23 cellular contexts compared by ENCODE assay signal in the genomic region with DNA sequence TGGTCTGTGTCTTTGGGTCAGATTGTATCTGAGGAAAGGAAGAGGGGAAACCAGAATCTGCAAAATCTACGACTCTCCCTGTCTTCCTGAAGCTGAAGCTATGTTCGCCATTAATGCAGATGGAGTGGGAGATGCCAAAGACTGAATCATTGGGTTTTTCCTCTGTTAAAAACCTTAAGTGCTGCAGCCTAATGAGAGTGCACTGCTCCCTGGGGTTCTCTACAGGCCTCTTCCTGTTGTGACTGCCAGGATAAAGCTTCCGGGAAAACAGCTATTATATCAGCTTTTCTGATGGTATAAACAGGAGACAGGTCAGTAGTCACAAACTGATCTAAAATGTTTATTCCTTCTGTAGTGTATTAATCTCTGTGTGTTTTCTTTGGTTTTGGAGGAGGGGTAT. TPM values are rescaled to one million over a fixed set of nuclear protein-coding genes. Genes with fewer than 3 reads are reported as not detected.
DNase-seq lines count a peak whose midpoint lies in the region; ATAC-seq and TF ChIP-seq lines count a peak whose summit lies in the region.
"Had no signal": no experiment of that assay in that cellular context is flagged by ENCODE, and none has a peak within 500 bp of the region (broad histone marks: within the 10 kb centered on the region; RNA-seq: fewer than 3 reads in every experiment).

No MANE protein-coding gene starts in this region.

- H4K5ac ChIP-seq in mesendoderm (ENCODE audit: low read length): no peak overlapping the region

- H2BK120ac ChIP-seq in mesendoderm (ENCODE audit: low read depth, low read length): no peak overlapping the region

- no peak overlapping the region for H2BK5ac ChIP-seq in mesendoderm (ENCODE audit: low read length)

- CTCF ChIA-PET in activated CD8-positive, alpha-beta T cell treated with anti-CD3 and anti-CD28 coated beads, Interleukin-2, amount 10 ng/mL, durations not matched to agents 7 days and 5 days (lab: Charles Lee): interaction anchor here (0.9 to 1.1 kb wide), 2 partner anchors 13 to 38 kb away, joined by 3 to 4 read pairs; no protein-coding TSS in a partner anchor
- CTCF ChIA-PET in activated CD8-positive, alpha-beta T cell treated with anti-CD3 and anti-CD28 coated beads for 36 hours (lab: Charles Lee): interaction anchor here (1.0 to 1.8 kb wide), 3 partner anchors 12 to 36 kb away, joined by 3 to 5 read pairs (median 3); a partner anchor contains a TSS

- intact Hi-C loops in activated CD8-positive, alpha-beta T cell treated with anti-CD3 and anti-CD28 coated beads for 36 hours (cut with micrococcal nuclease): no loop called here
- intact Hi-C loops in uterus (cut with DNase I; ENCODE audit: low total_unique reads) (no loop called here), lower lobe of right lung (cut with DNase I) (no loop called here)

- 87% methylated on average over 3 of the region's 3 CpGs for WGBS in HUES64
- no CpG with 5 or more reads among the region's 3 CpGs for WGBS in mesendoderm (ENCODE audit: extremely low coverage, insufficient coverage, low lambda C conversion rate)

- DNase-seq in activated CD8-positive, alpha-beta T cell treated with anti-CD3 and anti-CD28 coated beads, Interleukin-2, amount 10 ng/mL, durations not matched to agents 7 days and 5 days: no peak
- no peak for DNase-seq in activated CD8-positive, alpha-beta T cell treated with anti-CD3 and anti-CD28 coated beads for 36 hours
- DNase-seq in dermis blood vessel endothelial cell: peak; percentile 75
- peak; percentile 55 for DNase-seq in mesendoderm
- DNase-seq in uterus: no peak
- DNase-seq in stimulated activated CD4-positive, alpha-beta T cell treated with anti-CD3 and anti-CD28 coated beads, Interleukin-12 subunit alpha, Interleukin-12 subunit beta, amount 100 ng/mL, for 4 hours: no peak
- DNase-seq in lower lobe of right lung: no peak
- DNase-seq: activated B cell treated with CpG ODN at 0.5 μM for 24 hours; activated CD4-positive, alpha-beta T cell treated with anti-CD3 and anti-CD28 coated beads, Interleukin-2, amount 50 U/mL, for 48 hours; activated naive CD4-positive, alpha-beta T cell treated with anti-CD3 and anti-CD28 coated beads for 36 hours; activated T-cell treated with anti-CD3 and anti-CD28 coated beads, Interleukin-2, amount 50 U/mL, for 4 hours; DND-41; effector memory CD8-positive, alpha-beta T cell; HFFc6; left cardiac atrium; NCI-H1105; NCI-H2107; NCI-H69; T-helper 9 cell had no signal

- no peak for ATAC-seq in activated CD8-positive, alpha-beta T cell treated with anti-CD3 and anti-CD28 coated beads, Interleukin-2, amount 10 ng/mL, durations not matched to agents 7 days and 5 days
- no peak for ATAC-seq in activated CD8-positive, alpha-beta T cell treated with anti-CD3 and anti-CD28 coated beads for 36 hours
- no peak for ATAC-seq in lower lobe of right lung
- ATAC-seq: activated T-cell treated with anti-CD3 and anti-CD28 coated beads, Interleukin-2, amount 50 U/mL, for 4 hours; effector memory CD8-positive, alpha-beta T cell; left cardiac atrium had no signal

- H3K27me3 Mint-ChIP-seq in activated CD8-positive, alpha-beta T cell treated with anti-CD3 and anti-CD28 coated beads, Interleukin-2, amount 10 ng/mL, durations not matched to agents 7 days and 5 days (ENCODE audit: low read depth): no peaks in the 10 kb centered on the region
- no peaks in the 10 kb centered on the region for H3K27me3 Mint-ChIP-seq in activated CD8-positive, alpha-beta T cell treated with anti-CD3 and anti-CD28 coated beads for 36 hours
- H3K27me3 Mint-ChIP-seq: activated B cell treated with CpG ODN at 0.5 μM for 24 hours; effector memory CD8-positive, alpha-beta T cell had no signal

- no peaks in the 10 kb centered on the region for H3K9me3 Mint-ChIP-seq in activated CD8-positive, alpha-beta T cell treated with anti-CD3 and anti-CD28 coated beads, Interleukin-2, amount 10 ng/mL, durations not matched to agents 7 days and 5 days (ENCODE audit: insufficient read depth)
- H3K9me3 Mint-ChIP-seq in activated CD8-positive, alpha-beta T cell treated with anti-CD3 and anti-CD28 coated beads for 36 hours: no peaks in the 10 kb centered on the region
- H3K9me3 Mint-ChIP-seq: activated B cell treated with CpG ODN at 0.5 μM for 24 hours; activated naive CD4-positive, alpha-beta T cell treated with anti-CD3 and anti-CD28 coated beads for 36 hours; activated T-cell treated with anti-CD3 and anti-CD28 coated beads, Interleukin-2, amount 50 U/mL, for 4 hours; effector memory CD8-positive, alpha-beta T cell; HFFc6 had no signal

- POLR2A ChIA-PET in activated CD8-positive, alpha-beta T cell treated with anti-CD3 and anti-CD28 coated beads, Interleukin-2, amount 10 ng/mL, durations not matched to agents 7 days and 5 days (lab: Charles Lee): interaction anchor here (0.6 to 1.4 kb wide), 3 partner anchors 9 to 210 kb away, joined by 3 read pairs; no protein-coding TSS in a partner anchor
- POLR2A ChIA-PET in activated CD8-positive, alpha-beta T cell treated with anti-CD3 and anti-CD28 coated beads for 36 hours (lab: Charles Lee): interaction anchor here (1.0 kb wide), 1 partner anchor 11 kb away, joined by 3 read pairs; no protein-coding TSS in a partner anchor

- H3K23ac ChIP-seq in mesendoderm (ENCODE audit: low read length): no peak overlapping the region

- H4K8ac ChIP-seq in mesendoderm (ENCODE audit: low read depth, low read length): no peak overlapping the region

- H3K4me1 ChIP-seq in HUES64 (ENCODE audit: insufficient read depth, low read length): no peaks in the 10 kb centered on the region
- H3K4me1 ChIP-seq in mesendoderm (ENCODE audit: control insufficient read depth, low read depth, low read length): no peaks in the 10 kb centered on the region
- no peaks in the 10 kb centered on the region for H3K4me1 ChIP-seq in uterus
- no peaks in the 10 kb centered on the region for H3K4me1 ChIP-seq in lower lobe of right lung

- H3K36me3 ChIP-seq in HUES64 (ENCODE audit: insufficient read depth, low read length): peaks cover 74% of the 10 kb centered on the region
- peaks cover 3% of the 10 kb centered on the region for H3K36me3 ChIP-seq in mesendoderm (ENCODE audit: control insufficient read depth, insufficient read depth, low read length)
- H3K36me3 ChIP-seq in uterus: no peaks in the 10 kb centered on the region
- H3K36me3 ChIP-seq in lower lobe of right lung: peaks cover 44% of the 10 kb centered on the region

- H3K79me1 ChIP-seq in mesendoderm (ENCODE audit: low read length): no peaks in the 10 kb centered on the region

- no peak overlapping the region for H3K18ac ChIP-seq in mesendoderm (ENCODE audit: low read length)

- no peak overlapping the region for H3K4me2 ChIP-seq in mesendoderm (ENCODE audit: low read length)

- no peak overlapping the region for H3K4me3 Mint-ChIP-seq in activated CD8-positive, alpha-beta T cell treated with anti-CD3 and anti-CD28 coated beads, Interleukin-2, amount 10 ng/mL, durations not matched to agents 7 days and 5 days
- H3K4me3 Mint-ChIP-seq in activated CD8-positive, alpha-beta T cell treated with anti-CD3 and anti-CD28 coated beads for 36 hours: no peak overlapping the region
- H3K4me3 Mint-ChIP-seq: activated B cell treated with CpG ODN at 0.5 μM for 24 hours; activated naive CD4-positive, alpha-beta T cell treated with anti-CD3 and anti-CD28 coated beads for 36 hours; activated T-cell treated with anti-CD3 and anti-CD28 coated beads, Interleukin-2, amount 50 U/mL, for 4 hours; effector memory CD8-positive, alpha-beta T cell; HFFc6 had no signal

- no peak overlapping the region for H2AK5ac ChIP-seq in mesendoderm (ENCODE audit: low read length)

- no peaks in the 10 kb centered on the region for H3K79me2 ChIP-seq in mesendoderm (ENCODE audit: control insufficient read depth, insufficient read depth, low read length)

- no peak for TF ChIP-seq CTCF in activated CD8-positive, alpha-beta T cell treated with anti-CD3 and anti-CD28 coated beads for 36 hours (IDR thresholded peaks at IDR 0.05)
- TF ChIP-seq CTCF in uterus (IDR thresholded peaks at IDR 0.05): no peak
- TF ChIP-seq CTCF in lower lobe of right lung (IDR thresholded peaks at IDR 0.05): no peak

- H3K4ac ChIP-seq in mesendoderm (ENCODE audit: low read depth, low read length): no peak overlapping the region

- H3K27ac ChIP-seq in HUES64 (ENCODE audit: low read depth, low read length) (peak overlapping the region; percentile 60; the same call in 1 of the 2 replicates), mesendoderm (ENCODE audit: low read depth, low read length) (no peak overlapping the region), uterus (no peak overlapping the region), lower lobe of right lung (no peak overlapping the region)

- H3K27me3 ChIP-seq in HUES64 (ENCODE audit: insufficient read depth, low read length) (no peaks in the 10 kb centered on the region), mesendoderm (ENCODE audit: insufficient read depth, low read length, poor library complexity) (no peaks in the 10 kb centered on the region), uterus (no peaks in the 10 kb centered on the region), lower lobe of right lung (ENCODE audit: low read depth) (no peaks in the 10 kb centered on the region)

- H3K9me3 ChIP-seq in HUES64 (ENCODE audit: insufficient read depth, low read depth, low read length): no peaks in the 10 kb centered on the region
- no peaks in the 10 kb centered on the region for H3K9me3 ChIP-seq in uterus
- H3K9me3 ChIP-seq in lower lobe of right lung: no peaks in the 10 kb centered on the region

- H3K4me1 Mint-ChIP-seq in activated CD8-positive, alpha-beta T cell treated with anti-CD3 and anti-CD28 coated beads, Interleukin-2, amount 10 ng/mL, durations not matched to agents 7 days and 5 days (ENCODE audit: low read depth): no peaks in the 10 kb centered on the region
- peaks cover 2% of the 10 kb centered on the region for H3K4me1 Mint-ChIP-seq in activated CD8-positive, alpha-beta T cell treated with anti-CD3 and anti-CD28 coated beads for 36 hours (ENCODE audit: low read depth)
- H3K4me1 Mint-ChIP-seq: activated B cell treated with CpG ODN at 0.5 μM for 24 hours had no signal

- no peak overlapping the region for H3K4me3 ChIP-seq in HUES64 (ENCODE audit: low read length)
- no peak overlapping the region for H3K4me3 ChIP-seq in mesendoderm (ENCODE audit: low read length)
- no peak overlapping the region for H3K4me3 ChIP-seq in uterus
- H3K4me3 ChIP-seq in lower lobe of right lung: no peak overlapping the region

- TF ChIP-seq POLR2A in uterus (IDR thresholded peaks at IDR 0.05): no peak

- H3K56ac ChIP-seq in mesendoderm (ENCODE audit: low read length): no peak overlapping the region

- peaks cover 58% of the 10 kb centered on the region for H3K36me3 Mint-ChIP-seq in activated CD8-positive, alpha-beta T cell treated with anti-CD3 and anti-CD28 coated beads, Interleukin-2, amount 10 ng/mL, durations not matched to agents 7 days and 5 days (ENCODE audit: low read depth)
- H3K36me3 Mint-ChIP-seq in activated CD8-positive, alpha-beta T cell treated with anti-CD3 and anti-CD28 coated beads for 36 hours (ENCODE audit: low read depth): peaks cover 55% of the 10 kb centered on the region

- H3K27ac Mint-ChIP-seq in activated CD8-positive, alpha-beta T cell treated with anti-CD3 and anti-CD28 coated beads, Interleukin-2, amount 10 ng/mL, durations not matched to agents 7 days and 5 days: peak overlapping the region; percentile 6
- H3K27ac Mint-ChIP-seq in activated CD8-positive, alpha-beta T cell treated with anti-CD3 and anti-CD28 coated beads for 36 hours: no peak overlapping the region
- H3K27ac Mint-ChIP-seq: activated B cell treated with CpG ODN at 0.5 μM for 24 hours; activated naive CD4-positive, alpha-beta T cell treated with anti-CD3 and anti-CD28 coated beads for 36 hours; effector memory CD8-positive, alpha-beta T cell; HFFc6 had no signal

- H3K9ac ChIP-seq in HUES64 (ENCODE audit: low read depth, low read length) (no peak overlapping the region), mesendoderm (ENCODE audit: low read length) (no peak overlapping the region)

- no peak overlapping the region for H2BK15ac ChIP-seq in mesendoderm (replicated peaks; ENCODE audit: low read depth)

RNA-seq across cellular contexts. Expression of a gene that starts 24.0 kb away (rescaled TPM):
- total RNA-seq in activated CD8-positive, alpha-beta T cell treated with anti-CD3 and anti-CD28 coated beads, Interleukin-2, amount 10 ng/mL, durations not matched to agents 7 days and 5 days: 10 to 100 TPM; 34.0 to 35.1 TPM
- 10 to 100 TPM; 20.8 to 21.6 TPM for total RNA-seq in activated CD8-positive, alpha-beta T cell treated with anti-CD3 and anti-CD28 coated beads for 36 hours
- 15.5 TPM for polyA plus RNA-seq in HUES64 (2013, experiment 1 of 2)
- polyA plus RNA-seq in HUES64 (2013, experiment 2 of 2): 14.7 TPM
- total RNA-seq in dermis blood vessel endothelial cell (31.0 and 46.1 TPM in 2 replicates), uterus (10 to 100 TPM in 2 of 4 donors, 1 to 10 TPM in 2; 6.4 to 27.0 (median 16.1) TPM), lower lobe of right lung (101 TPM)
- 15.9 TPM for polyA plus RNA-seq in mesendoderm (2013, experiment 1 of 2)
- polyA plus RNA-seq in mesendoderm (2013, experiment 2 of 2): 15.9 TPM

RNA-seq across cellular contexts. Expression of a gene that starts 32.8 kb away (rescaled TPM):
- total RNA-seq in activated CD8-positive, alpha-beta T cell treated with anti-CD3 and anti-CD28 coated beads, Interleukin-2, amount 10 ng/mL, durations not matched to agents 7 days and 5 days: 10 to 100 TPM; 50.6 to 50.8 TPM
- 10 to 100 TPM; 44.8 to 46.6 TPM for total RNA-seq in activated CD8-positive, alpha-beta T cell treated with anti-CD3 and anti-CD28 coated beads for 36 hours
- polyA plus RNA-seq in HUES64 (2013, experiment 1 of 2): 21.1 TPM
- polyA plus RNA-seq in HUES64 (2013, experiment 2 of 2): 24.7 TPM
- total RNA-seq in dermis blood vessel endothelial cell: 29.5 and 30.6 TPM in 2 replicates
- polyA plus RNA-seq in mesendoderm (2013, experiment 1 of 2): 14.0 TPM
- polyA plus RNA-seq in mesendoderm (2013, experiment 2 of 2): 13.5 TPM
- 100 to 1,000 TPM in 1 of 4 donors, 10 to 100 TPM in 2, 1 to 10 TPM in 1; 6.2 to 113 (median 34.5) TPM for total RNA-seq in uterus
- 99.5 TPM for total RNA-seq in lower lobe of right lung

RNA-seq across cellular contexts. Expression of a gene that starts 36.1 kb away (rescaled TPM):
- total RNA-seq in activated CD8-positive, alpha-beta T cell treated with anti-CD3 and anti-CD28 coated beads, Interleukin-2, amount 10 ng/mL, durations not matched to agents 7 days and 5 days: 10 to 100 TPM; 82.7 to 87.3 TPM
- 10 to 100 TPM; 66.5 to 77.0 TPM for total RNA-seq in activated CD8-positive, alpha-beta T cell treated with anti-CD3 and anti-CD28 coated beads for 36 hours
- 32.9 TPM for polyA plus RNA-seq in HUES64 (2013, experiment 1 of 2)
- polyA plus RNA-seq in HUES64 (2013, experiment 2 of 2): 31.3 TPM
- total RNA-seq in dermis blood vessel endothelial cell (4.8 and 10.7 TPM in 2 replicates), uterus (1 to 10 TPM in 2 of 4 donors, under 1 TPM in 1, not detected in 1; 0.51 to 7.7 (median 1.3) TPM), lower lobe of right lung (1.1 TPM)
- polyA plus RNA-seq in mesendoderm (2013, experiment 1 of 2): 18.9 TPM
- 18.2 TPM for polyA plus RNA-seq in mesendoderm (2013, experiment 2 of 2)

RNA-seq across cellular contexts. Expression of a gene that starts 38.7 kb away (rescaled TPM):
- total RNA-seq in activated CD8-positive, alpha-beta T cell treated with anti-CD3 and anti-CD28 coated beads, Interleukin-2, amount 10 ng/mL, durations not matched to agents 7 days and 5 days: 1 to 10 TPM; 1.1 to 1.2 TPM
- total RNA-seq in activated CD8-positive, alpha-beta T cell treated with anti-CD3 and anti-CD28 coated beads for 36 hours: under 1 TPM; 0.61 to 0.63 TPM
- 0.25 TPM for polyA plus RNA-seq in HUES64 (2013, experiment 1 of 2)
- polyA plus RNA-seq in HUES64 (2013, experiment 2 of 2): 0.25 TPM
- total RNA-seq in dermis blood vessel endothelial cell (1.0 and 2.1 TPM in 2 replicates), uterus (under 1 TPM in 2 of 4 donors, not detected in 2; 0.28 to 0.55 TPM), lower lobe of right lung (2.4 TPM)
- 0.07 TPM for polyA plus RNA-seq in mesendoderm (2013, experiment 1 of 2)
- polyA plus RNA-seq in mesendoderm (2013, experiment 2 of 2): 0.15 TPM
- total RNA-seq: LHCN-M2, temporal lobe had no signal
- polyA plus RNA-seq: neural cell had no signal

Comparison
In these comparisons a context has a peak if more than half of its experiments do, and no peak if none do; other contexts are left out.
1. DNase-seq: peak in dermis blood vessel endothelial cell (single experiment) and mesendoderm (single experiment); none in activated CD8-positive, alpha-beta T cell treated with anti-CD3 and anti-CD28 coated beads, Interleukin-2, amount 10 ng/mL, durations not matched to agents 7 days and 5 days (single experiment), activated CD8-positive, alpha-beta T cell treated with anti-CD3 and anti-CD28 coated beads for 36 hours (single experiment), uterus (0 of 2), stimulated activated CD4-positive, alpha-beta T cell treated with anti-CD3 and anti-CD28 coated beads, Interleukin-12 subunit alpha, Interleukin-12 subunit beta, amount 100 ng/mL, for 4 hours (single experiment) and lower lobe of right lung (single experiment).